In genomic region chr4:6404611-6405416, GRCh38 we compare ENCODE assay signal across 1 cellular context.
A peak's percentile ranks its signal among the peaks of the same experiment; 100 is the strongest.
TF ChIP-seq lines count a peak whose summit lies in the region.

No MANE protein-coding gene starts in this region.

TF ChIP-seq in K562, 482 proteins besides CTCF, POLR2A, EP300 and RAD21:
- no peak for TF ChIP-seq NR4A1 (CRISPR knock-in tag; IDR thresholded peaks at IDR 0.05)
- no peak for TF ChIP-seq NR4A1 (tag; IDR thresholded peaks at IDR 0.05)
- peak; percentile 42; the same call in 1 of the 2 replicates for TF ChIP-seq ZNF316 (IDR thresholded peaks at IDR 0.05)
- no peak for TF ChIP-seq GATA2 (CRISPR knock-in tag; IDR thresholded peaks at IDR 0.05)
- no peak for TF ChIP-seq POU5F1 (IDR thresholded peaks at IDR 0.05; ENCODE audit: borderline replicate concordance, low read depth, low read length, partially characterized antibody)
TF ChIP-seq in K562: peak in this region for 1.
